Comparison of ENCODE assay signal across 8 cellular contexts in genomic region chr1:203308205-203309114, GRCh38. TPM values are rescaled to one million over a fixed set of nuclear protein-coding genes. Genes with fewer than 3 reads are reported as not detected.
DNase-seq lines count a peak whose midpoint lies in the region; ATAC-seq, FAIRE-seq and TF ChIP-seq lines count a peak whose summit lies in the region.

No MANE protein-coding gene starts in this region.

- H3K27ac Mint-ChIP-seq in endothelial cell (ENCODE audit: unreplicated experiment) = peak overlapping the region; percentile 55

- H3K4me1 Mint-ChIP-seq in endothelial cell (ENCODE audit: unreplicated experiment) = peaks cover 51% of the 10 kb centered on the region

- H3K27me3 ChIP-seq in GM06990 (replicated peaks; ENCODE audit: control insufficient read depth, insufficient read depth, low read length) (no peaks in the 10 kb centered on the region), Panc1 (ENCODE audit: control insufficient read depth, insufficient read depth, low read length) (peaks cover 3% of the 10 kb centered on the region; the same call in 1 of the 2 replicates), pancreas (no peaks in the 10 kb centered on the region)

- peaks cover 25% of the 10 kb centered on the region for H3K36me3 ChIP-seq in GM06990 (ENCODE audit: control insufficient read depth, insufficient read depth, low read length)
- no peaks in the 10 kb centered on the region for H3K36me3 ChIP-seq in Panc1 (ENCODE audit: control insufficient read depth, insufficient read depth, low read length)
- H3K36me3 ChIP-seq in pancreas = peaks cover 5 to 25% (median 22%) of the 10 kb centered on the region in 3 donors

- in situ Hi-C loops in Panc1 (cut with HindIII; ENCODE audit: low pct_unique_long_range_greater_than_20kb, low sequenced_read_pairs) = no loop called here

- TF ChIP-seq CTCF in GM06990 (IDR thresholded peaks at IDR 0.05; ENCODE audit: insufficient read depth, low read length, poor library complexity, severe bottlenecking) (no peak), Panc1 (IDR thresholded peaks at IDR 0.05) (no peak), endothelial cell (IDR thresholded peaks at IDR 0.05; ENCODE audit: unreplicated experiment) (no peak), pancreas (IDR thresholded peaks at IDR 0.05) (no peak)

- CTCF ChIA-PET in Panc1 (lab: Charles Lee) = interaction anchor here (0.6 to 1.0 kb wide), 2 partner anchors 15 to 19 kb away, joined by 3 read pairs; no protein-coding TSS in a partner anchor

- POLR2A ChIA-PET in Panc1 (lab: Charles Lee) = no interaction called here

- intact Hi-C loops in Panc1 (cut with micrococcal nuclease; ENCODE audit: unreplicated experiment) = no loop called here
- intact Hi-C loops in pancreas (cut with DNase I) = no loop called here

- H3K36me3 Mint-ChIP-seq in endothelial cell (ENCODE audit: low read depth, unreplicated experiment) = peaks cover 44% of the 10 kb centered on the region

- H3K27ac ChIP-seq in Panc1 (ENCODE audit: low read length) = no peak overlapping the region
- peak overlapping the region; percentile 96 to 100 (median 98) for H3K27ac ChIP-seq in pancreas

- 30 to 35% methylated on average over 6 of the region's 6 CpGs for WGBS in pancreas, 2 donors

- BruUV-seq in Panc1 (replicated peaks; lab: Mats Ljungman, UMichigan) = TSS peak; percentile 77

- FAIRE-seq in pancreas (lab: Jason Lieb, UNC) = no peak

- peak overlapping the region; percentile 95 for H3K4me3 Mint-ChIP-seq in endothelial cell (ENCODE audit: unreplicated experiment)

- H3K4me1 ChIP-seq in Panc1 (ENCODE audit: control insufficient read depth, insufficient read depth, low read length) (peaks cover 4% of the 10 kb centered on the region; the same call in 1 of the 2 replicates), pancreas (peaks cover 0 to 18% (median 3%) of the 10 kb centered on the region in 3 donors)

- DNase-seq in GM06990 (ENCODE audit: extremely low read depth, insufficient read length) = no peak
- no peak for DNase-seq in Panc1 (ENCODE audit: low read depth, low spot score)
- DNase-seq in endothelial cell (ENCODE audit: low spot score) = no peak
- peak in 1 of 6 donors; percentile 45 for DNase-seq in pancreas
- DNase-seq in GM19240 (ENCODE audit: insufficient read length, low spot score) = no peak
- DNase-seq in HK-2 (ENCODE audit: unreplicated experiment) = no peak

- peak overlapping the region; percentile 98 for H3K4me3 ChIP-seq in GM06990 (replicated peaks; ENCODE audit: low read depth, low read length)
- H3K4me3 ChIP-seq in Panc1 (ENCODE audit: low read depth in 2 of 2, low read length in 2 of 2) = no peak overlapping the region
- peak overlapping the region in 3 of 4 donors; percentile 68 to 92 (median 70) for H3K4me3 ChIP-seq in pancreas

- ATAC-seq in Panc1 (no peak), pancreas (peak in 1 of 4 donors; percentile 0), HG03175 (IDR thresholded peaks at IDR 0.05; ENCODE audit: unreplicated experiment) (no peak), GM21737 (IDR thresholded peaks at IDR 0.05; ENCODE audit: unreplicated experiment) (no peak)

- H3K9me3 ChIP-seq in Panc1 (ENCODE audit: control insufficient read depth, insufficient read depth, low read depth, low read length) (no peaks in the 10 kb centered on the region), pancreas (no peaks in the 10 kb centered on the region)

- H3K27me3 Mint-ChIP-seq in endothelial cell (ENCODE audit: unreplicated experiment) = peaks cover 15% of the 10 kb centered on the region

- no peaks in the 10 kb centered on the region for H3K9me3 Mint-ChIP-seq in endothelial cell (ENCODE audit: unreplicated experiment)

RNA-seq across cellular contexts. Expression of gene BTG2, which starts 3.1 kb away (rescaled TPM):
- total RNA-seq in Panc1 (2021; ENCODE audit: unreplicated experiment) = 6.1 TPM
- polyA plus RNA-seq in Panc1 (2012; ENCODE audit: insufficient read length) = 1.5 TPM
- 80.0 TPM for total RNA-seq in endothelial cell (ENCODE audit: unreplicated experiment)
- total RNA-seq in pancreas = 100 to 1,000 TPM in 5 of 6 donors, 10 to 100 TPM in 1; 83.1 to 452 (median 192) TPM
- polyA plus RNA-seq in pancreas = 100 to 1,000 TPM; 143 to 197 TPM

RNA-seq across cellular contexts. Expression of gene FMOD, which starts 42.5 kb away (rescaled TPM):
- total RNA-seq in Panc1 (2021; ENCODE audit: unreplicated experiment) (not detected), endothelial cell (ENCODE audit: unreplicated experiment) (not detected), pancreas (10 to 100 TPM in 4 of 6 donors, 1 to 10 TPM in 2; 4.3 to 14.6 (median 11.1) TPM)
- polyA plus RNA-seq in Panc1 (2012; ENCODE audit: insufficient read length) = not detected
- polyA plus RNA-seq in pancreas = 1 to 10 TPM; 3.8 to 6.5 TPM

Comparison
In these comparisons a context has a peak if more than half of its experiments do, and no peak if none do; other contexts are left out.
1. H3K4me3 ChIP-seq: peak in GM06990 (single experiment) and pancreas (3 of 4); none in Panc1 (0 of 2).
2. RNA of gene BTG2, which starts 3.1 kb away (total RNA-seq): 83.1 to 452 TPM in pancreas and 80.0 TPM in endothelial cell (single experiment); 6.1 TPM in Panc1 (single experiment); every median in the first group is over 10 times any median in the second.